ENCODE assay signal across 1 cellular context in the genomic region with DNA sequence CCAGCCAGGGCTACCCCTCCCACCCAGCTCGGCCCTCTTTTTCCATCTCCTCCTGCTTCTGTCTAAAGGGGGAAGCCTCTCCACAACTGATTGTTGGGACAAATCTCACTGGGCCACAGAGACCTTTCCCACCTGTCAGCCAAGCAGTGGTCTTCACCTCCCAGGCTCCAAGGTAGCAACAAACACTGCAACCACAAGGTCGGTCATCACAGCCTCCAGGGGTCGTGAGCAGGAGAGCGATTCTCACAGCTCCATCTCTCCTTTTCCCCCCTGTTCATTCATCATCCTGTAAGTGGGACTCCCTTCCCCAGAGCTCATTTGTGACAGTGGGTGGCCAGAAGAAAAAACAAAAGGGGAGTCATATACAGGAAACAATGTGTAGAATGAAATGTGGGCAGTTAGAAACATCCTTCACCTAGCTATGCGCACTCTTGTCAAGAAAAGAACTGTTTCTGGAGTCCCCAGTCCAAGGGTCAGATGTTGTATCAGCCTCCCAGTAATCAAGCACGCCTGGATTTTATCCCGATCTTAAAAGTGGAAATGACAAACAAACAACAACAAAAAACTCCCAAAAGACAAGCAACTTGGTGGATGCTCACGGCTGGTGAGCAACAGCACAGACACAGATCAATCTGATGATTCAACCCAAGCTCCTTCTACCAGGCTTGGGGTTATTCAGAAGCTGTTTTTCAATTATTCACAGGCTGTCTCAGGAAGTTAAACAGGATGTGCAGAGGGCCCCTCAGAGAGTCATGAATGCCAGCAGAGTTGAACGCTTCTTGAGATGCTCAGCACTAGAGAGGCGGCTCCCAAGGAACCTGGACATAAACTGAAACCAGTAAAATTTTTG.
TF ChIP-seq lines count a peak whose summit lies in the region.

No MANE protein-coding gene starts in this region.

TF ChIP-seq in GM23338, 12 proteins besides CTCF, POLR2A, EP300 and RAD21 (continued from another document):
- TF ChIP-seq, protein P1, sequence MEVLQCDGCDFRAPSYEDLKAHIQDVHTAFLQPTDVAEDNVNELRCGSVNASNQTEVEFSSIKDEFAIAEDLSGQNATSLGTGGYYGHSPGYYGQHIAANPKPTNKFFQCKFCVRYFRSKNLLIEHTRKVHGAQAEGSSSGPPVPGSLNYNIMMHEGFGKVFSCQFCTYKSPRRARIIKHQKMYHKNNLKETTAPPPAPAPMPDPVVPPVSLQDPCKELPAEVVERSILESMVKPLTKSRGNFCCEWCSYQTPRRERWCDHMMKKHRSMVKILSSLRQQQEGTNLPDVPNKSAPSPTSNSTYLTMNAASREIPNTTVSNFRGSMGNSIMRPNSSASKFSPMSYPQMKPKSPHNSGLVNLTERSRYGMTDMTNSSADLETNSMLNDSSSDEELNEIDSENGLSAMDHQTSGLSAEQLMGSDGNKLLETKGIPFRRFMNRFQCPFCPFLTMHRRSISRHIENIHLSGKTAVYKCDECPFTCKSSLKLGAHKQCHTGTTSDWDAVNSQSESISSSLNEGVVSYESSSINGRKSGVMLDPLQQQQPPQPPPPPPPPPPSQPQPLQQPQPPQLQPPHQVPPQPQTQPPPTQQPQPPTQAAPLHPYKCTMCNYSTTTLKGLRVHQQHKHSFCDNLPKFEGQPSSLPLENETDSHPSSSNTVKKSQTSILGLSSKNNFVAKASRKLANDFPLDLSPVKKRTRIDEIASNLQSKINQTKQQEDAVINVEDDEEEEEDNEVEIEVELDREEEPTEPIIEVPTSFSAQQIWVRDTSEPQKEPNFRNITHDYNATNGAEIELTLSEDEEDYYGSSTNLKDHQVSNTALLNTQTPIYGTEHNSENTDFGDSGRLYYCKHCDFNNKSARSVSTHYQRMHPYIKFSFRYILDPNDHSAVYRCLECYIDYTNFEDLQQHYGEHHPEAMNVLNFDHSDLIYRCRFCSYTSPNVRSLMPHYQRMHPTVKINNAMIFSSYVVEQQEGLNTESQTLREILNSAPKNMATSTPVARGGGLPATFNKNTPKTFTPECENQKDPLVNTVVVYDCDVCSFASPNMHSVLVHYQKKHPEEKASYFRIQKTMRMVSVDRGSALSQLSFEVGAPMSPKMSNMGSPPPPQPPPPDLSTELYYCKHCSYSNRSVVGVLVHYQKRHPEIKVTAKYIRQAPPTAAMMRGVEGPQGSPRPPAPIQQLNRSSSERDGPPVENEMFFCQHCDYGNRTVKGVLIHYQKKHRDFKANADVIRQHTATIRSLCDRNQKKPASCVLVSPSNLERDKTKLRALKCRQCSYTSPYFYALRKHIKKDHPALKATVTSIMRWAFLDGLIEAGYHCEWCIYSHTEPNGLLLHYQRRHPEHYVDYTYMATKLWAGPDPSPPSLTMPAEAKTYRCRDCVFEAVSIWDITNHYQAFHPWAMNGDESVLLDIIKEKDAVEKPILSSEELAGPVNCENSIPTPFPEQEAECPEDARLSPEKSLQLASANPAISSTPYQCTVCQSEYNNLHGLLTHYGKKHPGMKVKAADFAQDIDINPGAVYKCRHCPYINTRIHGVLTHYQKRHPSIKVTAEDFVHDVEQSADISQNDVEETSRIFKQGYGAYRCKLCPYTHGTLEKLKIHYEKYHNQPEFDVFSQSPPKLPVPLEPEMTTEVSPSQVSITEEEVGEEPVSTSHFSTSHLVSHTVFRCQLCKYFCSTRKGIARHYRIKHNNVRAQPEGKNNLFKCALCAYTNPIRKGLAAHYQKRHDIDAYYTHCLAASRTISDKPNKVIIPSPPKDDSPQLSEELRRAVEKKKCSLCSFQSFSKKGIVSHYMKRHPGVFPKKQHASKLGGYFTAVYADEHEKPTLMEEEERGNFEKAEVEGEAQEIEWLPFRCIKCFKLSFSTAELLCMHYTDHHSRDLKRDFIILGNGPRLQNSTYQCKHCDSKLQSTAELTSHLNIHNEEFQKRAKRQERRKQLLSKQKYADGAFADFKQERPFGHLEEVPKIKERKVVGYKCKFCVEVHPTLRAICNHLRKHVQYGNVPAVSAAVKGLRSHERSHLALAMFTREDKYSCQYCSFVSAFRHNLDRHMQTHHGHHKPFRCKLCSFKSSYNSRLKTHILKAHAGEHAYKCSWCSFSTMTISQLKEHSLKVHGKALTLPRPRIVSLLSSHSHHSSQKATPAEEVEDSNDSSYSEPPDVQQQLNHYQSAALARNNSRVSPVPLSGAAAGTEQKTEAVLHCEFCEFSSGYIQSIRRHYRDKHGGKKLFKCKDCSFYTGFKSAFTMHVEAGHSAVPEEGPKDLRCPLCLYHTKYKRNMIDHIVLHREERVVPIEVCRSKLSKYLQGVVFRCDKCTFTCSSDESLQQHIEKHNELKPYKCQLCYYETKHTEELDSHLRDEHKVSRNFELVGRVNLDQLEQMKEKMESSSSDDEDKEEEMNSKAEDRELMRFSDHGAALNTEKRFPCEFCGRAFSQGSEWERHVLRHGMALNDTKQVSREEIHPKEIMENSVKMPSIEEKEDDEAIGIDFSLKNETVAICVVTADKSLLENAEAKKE (CRISPR knock-in tag; IDR thresholded peaks at IDR 0.05), result no peak
- no peak for TF ChIP-seq NANOG (IDR thresholded peaks at IDR 0.05; ENCODE audit: borderline replicate concordance)
TF ChIP-seq in GM23338: peak in this region for 0.
